ENCODE assay signal across 12 cellular contexts in the genomic region with DNA sequence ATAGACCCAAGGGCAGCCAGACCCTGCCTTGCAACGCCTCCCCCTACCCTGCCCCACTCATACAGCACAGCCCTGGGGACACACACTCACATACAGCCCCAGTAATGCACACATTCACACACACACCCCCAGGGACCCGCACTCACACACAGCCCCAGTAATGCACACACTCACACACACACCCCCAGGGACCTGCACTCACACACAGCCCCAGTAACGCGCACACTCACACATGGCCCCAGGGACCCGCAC. TPM values are rescaled to one million over a fixed set of nuclear protein-coding genes. Genes with fewer than 3 reads are reported as not detected.
DNase-seq lines count a peak whose midpoint lies in the region; ATAC-seq and TF ChIP-seq lines count a peak whose summit lies in the region.
"Had no signal": no experiment of that assay in that cellular context is flagged by ENCODE, and none has a peak within 500 bp of the region (broad histone marks: within the 10 kb centered on the region; RNA-seq: fewer than 3 reads in every experiment).

No MANE protein-coding gene starts in this region.

- peaks cover 17 to 81% (median 53%) of the 10 kb centered on the region in 4 donors for H3K4me1 Mint-ChIP-seq in CD4-positive, CD25-positive, alpha-beta regulatory T cell
- peaks cover 40 to 66% (median 59%) of the 10 kb centered on the region in 3 donors for H3K4me1 Mint-ChIP-seq in IgD-negative memory B cell
- peaks cover 60% of the 10 kb centered on the region for H3K4me1 Mint-ChIP-seq in nephron

- no peak overlapping the region for H3K4me3 ChIP-seq in CD4-positive, CD25-positive, alpha-beta regulatory T cell (ENCODE audit: low read depth, low read length)
- H3K4me3 ChIP-seq in coronary artery (peak overlapping the region; percentile 59), aorta (ENCODE audit: low read length in 2 of 2) (no peak overlapping the region)

- no peaks in the 10 kb centered on the region for H3K27me3 Mint-ChIP-seq in CD4-positive, CD25-positive, alpha-beta regulatory T cell
- peaks cover 3% of the 10 kb centered on the region for H3K27me3 Mint-ChIP-seq in IgD-negative memory B cell
- peaks cover 24% of the 10 kb centered on the region for H3K27me3 Mint-ChIP-seq in nephron (ENCODE audit: low read depth)

- no peaks in the 10 kb centered on the region for H3K27me3 ChIP-seq in CD4-positive, CD25-positive, alpha-beta regulatory T cell (ENCODE audit: control insufficient read depth, insufficient read depth, low read length)
- H3K27me3 ChIP-seq in aorta (ENCODE audit: control insufficient read depth in 1 of 2, insufficient read depth in 2 of 2, low read length in 1 of 2): no peaks in the 10 kb centered on the region

- no peak for ATAC-seq in CD4-positive, CD25-positive, alpha-beta regulatory T cell (ENCODE audit: low read depth in 2 of 2)
- ATAC-seq in aorta (ENCODE audit: low FRiP score) (no peak), GM19035 (IDR thresholded peaks at IDR 0.05; ENCODE audit: unreplicated experiment) (no peak)

- H3K36me3 Mint-ChIP-seq in CD4-positive, CD25-positive, alpha-beta regulatory T cell: no peaks in the 10 kb centered on the region
- H3K36me3 Mint-ChIP-seq in IgD-negative memory B cell: no peaks in the 10 kb centered on the region
- peaks cover 23% of the 10 kb centered on the region for H3K36me3 Mint-ChIP-seq in nephron (ENCODE audit: low read depth)

- TF ChIP-seq CTCF in coronary artery (IDR thresholded peaks at IDR 0.05): no peak
- TF ChIP-seq CTCF in nephron (IDR thresholded peaks at IDR 0.05; ENCODE audit: unreplicated experiment in 3 of 3): no peak

- intact Hi-C loops in aorta (cut with DNase I): no loop called here

- peak overlapping the region in 3 of 4 donors; percentile 54 to 91 (median 76) for H3K4me3 Mint-ChIP-seq in CD4-positive, CD25-positive, alpha-beta regulatory T cell
- H3K4me3 Mint-ChIP-seq in IgD-negative memory B cell (peak overlapping the region; percentile 19 to 81 (median 60)), nephron (peak overlapping the region; percentile 88 to 93 (median 93))

- 61 to 72% methylated on average over 5 of the region's 5 CpGs for WGBS in aorta, 2 donors

- no peak for DNase-seq in CD4-positive, CD25-positive, alpha-beta regulatory T cell
- no peak for DNase-seq in coronary artery (ENCODE audit: low spot score)
- DNase-seq in inferior parietal cortex (ENCODE audit: extremely low spot score): no peak
- DNase-seq in stimulated activated CD4-positive, alpha-beta T cell treated with anti-CD3 and anti-CD28 coated beads, Interleukin-4, amount 100 ng/mL, for 4 hours: no peak
- no peak for DNase-seq in aorta
- DNase-seq: activated CD8-positive, alpha-beta memory T cell treated with anti-CD3 and anti-CD28 coated beads, Interleukin-2, amount 50 U/mL, for 4 hours; NCI-H1092; NCI-H526 treated with DMSO at 0.1 percent for 48 hours had no signal

- H3K9me3 Mint-ChIP-seq in CD4-positive, CD25-positive, alpha-beta regulatory T cell: no peaks in the 10 kb centered on the region
- H3K9me3 Mint-ChIP-seq in IgD-negative memory B cell: no peaks in the 10 kb centered on the region
- no peaks in the 10 kb centered on the region for H3K9me3 Mint-ChIP-seq in nephron

- H3K27ac ChIP-seq in CD4-positive, CD25-positive, alpha-beta regulatory T cell (ENCODE audit: insufficient read depth, low read length, poor library complexity, severe bottlenecking): no peak overlapping the region
- H3K27ac ChIP-seq in coronary artery (peak overlapping the region in 1 of 2 donors; percentile 98), aorta (ENCODE audit: low read depth in 1 of 2, low read length in 2 of 2) (no peak overlapping the region)

- H3K4me1 ChIP-seq in CD4-positive, CD25-positive, alpha-beta regulatory T cell (ENCODE audit: control insufficient read depth, insufficient read depth, low read length, poor library complexity, severe bottlenecking): peaks cover 68% of the 10 kb centered on the region
- no peaks in the 10 kb centered on the region for H3K4me1 ChIP-seq in aorta (ENCODE audit: control insufficient read depth in 1 of 2, insufficient read depth in 2 of 2, low read length in 2 of 2)

- peak overlapping the region; percentile 83 to 96 (median 94) for H3K27ac Mint-ChIP-seq in CD4-positive, CD25-positive, alpha-beta regulatory T cell
- H3K27ac Mint-ChIP-seq in IgD-negative memory B cell (peak overlapping the region in 2 of 3 donors; percentile 80 to 90), nephron (peak overlapping the region; percentile 81 to 89 (median 85))

- no peaks in the 10 kb centered on the region for H3K36me3 ChIP-seq in CD4-positive, CD25-positive, alpha-beta regulatory T cell (ENCODE audit: control insufficient read depth, insufficient read depth, low read length)
- H3K36me3 ChIP-seq in aorta (ENCODE audit: control insufficient read depth in 1 of 2, insufficient read depth in 2 of 2, low read length in 1 of 2): no peaks in the 10 kb centered on the region

- no peaks in the 10 kb centered on the region for H3K9me3 ChIP-seq in CD4-positive, CD25-positive, alpha-beta regulatory T cell (ENCODE audit: control insufficient read depth in 2 of 2, low read length in 2 of 2)
- no peaks in the 10 kb centered on the region for H3K9me3 ChIP-seq in aorta (ENCODE audit: control insufficient read depth, low read length)

RNA-seq across cellular contexts. Expression of a gene that starts 3.1 kb away (rescaled TPM):
- 4.7 TPM for total RNA-seq in CD4-positive, CD25-positive, alpha-beta regulatory T cell
- 1 to 10 TPM; 1.9 to 4.0 (median 2.8) TPM for polyA plus RNA-seq in CD4-positive, CD25-positive, alpha-beta regulatory T cell
- polyA plus RNA-seq in IgD-negative memory B cell (15.1 TPM), aorta (10 to 100 TPM; 12.9 to 14.1 TPM)
- total RNA-seq in aorta: 10 to 100 TPM; 15.3 to 21.9 TPM

RNA-seq across cellular contexts. Expression of a gene that starts 9.2 kb away (rescaled TPM):
- total RNA-seq in CD4-positive, CD25-positive, alpha-beta regulatory T cell: 0.72 TPM
- 1 to 10 TPM in 1 of 4 donors, under 1 TPM in 3; 0.26 to 1.1 (median 0.51) TPM for polyA plus RNA-seq in CD4-positive, CD25-positive, alpha-beta regulatory T cell
- polyA plus RNA-seq in IgD-negative memory B cell: 33.5 TPM
- under 1 TPM; 0.26 to 0.69 TPM for total RNA-seq in aorta
- under 1 TPM in 1 of 2 donors, not detected in 1; 0.63 TPM for polyA plus RNA-seq in aorta
- total RNA-seq: bronchial epithelial cell had no signal

RNA-seq across cellular contexts. Expression of a gene that starts 47.0 kb away (rescaled TPM):
- total RNA-seq in CD4-positive, CD25-positive, alpha-beta regulatory T cell: 1.8 TPM
- polyA plus RNA-seq in CD4-positive, CD25-positive, alpha-beta regulatory T cell: 1 to 10 TPM in 3 of 4 donors, under 1 TPM in 1; 0.99 to 1.4 (median 1.1) TPM
- 0.46 TPM for polyA plus RNA-seq in IgD-negative memory B cell
- total RNA-seq in aorta: 10 to 100 TPM; 35.5 to 44.5 TPM
- polyA plus RNA-seq in aorta: 10 to 100 TPM; 26.4 to 54.1 TPM

Comparison
In these comparisons a context has a peak if more than half of its experiments do, and no peak if none do; other contexts are left out.
1. RNA of a gene that starts 9.2 kb away (polyA plus RNA-seq): 33.5 TPM in IgD-negative memory B cell (single experiment); 0.26 to 1.1 TPM in CD4-positive, CD25-positive, alpha-beta regulatory T cell and 0.63 TPM in aorta; every median in the first group is over 10 times any median in the second.
2. RNA of a gene that starts 47.0 kb away (polyA plus RNA-seq): 26.4 to 54.1 TPM in aorta; 0.99 to 1.4 TPM in CD4-positive, CD25-positive, alpha-beta regulatory T cell and 0.46 TPM in IgD-negative memory B cell (single experiment); every median in the first group is over 10 times any median in the second.
3. Peak in every context shown above with its lines, with median percentiles within 50 percentile points of each other: H3K27ac Mint-ChIP-seq and H3K4me3 Mint-ChIP-seq.